In genomic region chr1:155137550-155137949, GRCh38 we compare ENCODE assay signal across 12 cellular contexts. TPM values are rescaled to one million over a fixed set of nuclear protein-coding genes. Genes with fewer than 3 reads are reported as not detected.
DNase-seq lines count a peak whose midpoint lies in the region; ATAC-seq and TF ChIP-seq lines count a peak whose summit lies in the region.
"Had no signal": no experiment of that assay in that cellular context is flagged by ENCODE, and none has a peak within 500 bp of the region (broad histone marks: within the 10 kb centered on the region; RNA-seq: fewer than 3 reads in every experiment).

No MANE protein-coding gene starts in this region.

- no peak for ATAC-seq in SK-N-SH treated with all-trans-retinoic acid at 6 μM for 48 hours

- H3K79me2 ChIP-seq in SK-N-SH (ENCODE audit: insufficient read depth) (peaks cover 42% of the 10 kb centered on the region), OCI-LY7 (ENCODE audit: insufficient read depth, low read depth, low read length) (peaks cover 7% of the 10 kb centered on the region; the same call in 1 of the 2 replicates), osteoblast (ENCODE audit: insufficient read depth, low read length) (peaks cover 34% of the 10 kb centered on the region)

- DNase-seq in SK-N-SH (no peak), OCI-LY7 (ENCODE audit: low spot score) (no peak), osteoblast (ENCODE audit: insufficient read length, low spot score, missing footprints) (peak; percentile 74), H7 (no peak), NCI-H526 (lab: John Stamatoyannopoulos, UW) (no peak), lower leg skin (ENCODE audit: low spot score in 2 of 2) (no peak)
- DNase-seq: 8988T; effector CD4-positive, alpha-beta T cell; hippocampal formation had no signal

- H3K9me3 ChIP-seq in SK-N-SH (no peaks in the 10 kb centered on the region), OCI-LY7 (ENCODE audit: low read length) (no peaks in the 10 kb centered on the region), osteoblast (ENCODE audit: low read depth, low read length) (no peaks in the 10 kb centered on the region)

- no peak overlapping the region for H3K9ac ChIP-seq in SK-N-SH

- no peak for TF ChIP-seq EP300 in SK-N-SH (IDR thresholded peaks at IDR 0.05; ENCODE audit: borderline replicate concordance in 1 of 2, low read depth in 1 of 2, low read length in 1 of 2)

- H2AFZ ChIP-seq in SK-N-SH (ENCODE audit: low read depth): no peak overlapping the region
- no peak overlapping the region for H2AFZ ChIP-seq in OCI-LY7 (ENCODE audit: low read length)
- H2AFZ ChIP-seq in osteoblast (ENCODE audit: low read length): no peak overlapping the region

- 82% methylated on average over 3 of the region's 5 CpGs for WGBS in SK-N-SH (ENCODE audit: low lambda C conversion rate)
- 87 to 89% methylated on average over 5 of the region's 5 CpGs for WGBS in lower leg skin, 2 donors

- H4K20me1 ChIP-seq in SK-N-SH (ENCODE audit: insufficient read depth): no peaks in the 10 kb centered on the region
- H4K20me1 ChIP-seq in OCI-LY7 (ENCODE audit: insufficient read depth, low read length): no peaks in the 10 kb centered on the region
- H4K20me1 ChIP-seq in osteoblast (ENCODE audit: insufficient read depth, low read length): no peaks in the 10 kb centered on the region

- H3K36me3 ChIP-seq in SK-N-SH (replicated peaks in 1 of 2; ENCODE audit: control insufficient read depth in 1 of 2, insufficient read depth in 2 of 2, low read length in 1 of 2) (peaks cover 17 to 26% of the 10 kb centered on the region in 2 experiments), OCI-LY7 (ENCODE audit: insufficient read depth, low read length) (peaks cover 13% of the 10 kb centered on the region; the same call in 1 of the 2 replicates), osteoblast (ENCODE audit: insufficient read depth, low read length) (peaks cover 9% of the 10 kb centered on the region), H7 (replicated peaks; ENCODE audit: control insufficient read depth, insufficient read depth, low read length) (peaks cover 2% of the 10 kb centered on the region; the same call in 1 of the 2 replicates)

- TF ChIP-seq CTCF in SK-N-SH (IDR thresholded peaks at IDR 0.05): no peak
- TF ChIP-seq CTCF in OCI-LY7 (conservative IDR thresholded peaks at IDR 0.05; ENCODE audit: low read length): no peak
- TF ChIP-seq CTCF in osteoblast (IDR thresholded peaks at IDR 0.05; ENCODE audit: extremely low read depth, low read depth, low read length): no peak
- no peak for TF ChIP-seq CTCF in lower leg skin (IDR thresholded peaks at IDR 0.05)

- H3F3A ChIP-seq in SK-N-SH (replicated peaks; ENCODE audit: insufficient read depth): peaks cover 29% of the 10 kb centered on the region

- TF ChIP-seq POLR2A in lower leg skin (IDR thresholded peaks at IDR 0.05): no peak

- H3K4me3 ChIP-seq in SK-N-SH (ENCODE audit: low read depth in 2 of 2, low read length in 1 of 2) (no peak overlapping the region; a peak in 1 of 4 replicates), OCI-LY7 (ENCODE audit: low read depth, low read length, poor library complexity, severe bottlenecking) (no peak overlapping the region), osteoblast (ENCODE audit: insufficient read depth, low read length) (no peak overlapping the region), H7 (ENCODE audit: insufficient read depth, low read depth, low read length) (no peak overlapping the region), lower leg skin (ENCODE audit: low read depth, poor library complexity, severe bottlenecking) (no peak overlapping the region)

- intact Hi-C loops in OCI-LY7 (cut with micrococcal nuclease; ENCODE audit: unreplicated experiment): no loop called here
- intact Hi-C loops in lower leg skin (cut with DNase I; ENCODE audit: low total_unique reads): no loop called here

- H3K4me1 ChIP-seq in SK-N-SH (ENCODE audit: control insufficient read depth in 1 of 2, insufficient read depth in 2 of 2, low read depth in 1 of 2, low read length in 1 of 2) (peaks cover 6 to 36% of the 10 kb centered on the region in 2 experiments; a peak in 3 of 4 replicates), OCI-LY7 (ENCODE audit: insufficient read depth, low read length, poor library complexity, severe bottlenecking) (peaks cover 25% of the 10 kb centered on the region), osteoblast (ENCODE audit: insufficient read depth, low read length) (peaks cover 24% of the 10 kb centered on the region)

- H3K9me2 ChIP-seq in SK-N-SH (no peaks in the 10 kb centered on the region), OCI-LY7 (ENCODE audit: insufficient read depth, low read length) (no peaks in the 10 kb centered on the region)

- BruUV-seq in OCI-LY7 (replicated peaks; lab: Mats Ljungman, UMichigan): no TSS peak

- no peak for TF ChIP-seq RAD21 in SK-N-SH (IDR thresholded peaks at IDR 0.05; ENCODE audit: low read length)

- H3K4me2 ChIP-seq in SK-N-SH (peak overlapping the region; percentile 91; the same call in 1 of the 2 replicates), OCI-LY7 (ENCODE audit: low read length) (peak overlapping the region; percentile 91), osteoblast (ENCODE audit: insufficient read depth, low read length) (no peak overlapping the region)

- POLR2A ChIA-PET in SK-N-SH (lab: Yijun Ruan, JAX) (no interaction called here), OCI-LY7 (lab: Charles Lee) (interaction anchor here (1.5 kb wide), 1 partner anchor 35 kb away, joined by 6 read pairs; the partner anchor contains the start of gene KRTCAP2)

- H3K27me3 ChIP-seq in SK-N-SH (ENCODE audit: insufficient read depth) (no peaks in the 10 kb centered on the region; the same call in 1 of the 2 replicates), osteoblast (ENCODE audit: insufficient read depth, low read length) (no peaks in the 10 kb centered on the region), H7 (ENCODE audit: control insufficient read depth, insufficient read depth, low read length) (no peaks in the 10 kb centered on the region)

- peak overlapping the region in 1 of 2 experiments; percentile 74; a peak in 1 of 4 replicates for H3K27ac ChIP-seq in SK-N-SH (ENCODE audit: low read depth in 2 of 2, low read length in 1 of 2)
- no peak overlapping the region for H3K27ac ChIP-seq in OCI-LY7 (ENCODE audit: low read depth, low read length, poor library complexity, severe bottlenecking)
- peak overlapping the region; percentile 1 for H3K27ac ChIP-seq in cingulate gyrus (ENCODE audit: low read depth, low read length)
- no peak overlapping the region for H3K27ac ChIP-seq in osteoblast (ENCODE audit: low read depth, low read length)

- CTCF ChIA-PET in SK-N-SH (lab: Yijun Ruan, JAX) (interaction anchor here (0.8 to 5.6 kb wide), 9 partner anchors 9 to 76 kb away, joined by 3 to 43 read pairs (median 5); partner anchors contain the start of gene KRTCAP2), OCI-LY7 (lab: Charles Lee; ENCODE audit: unreplicated experiment) (interaction anchor here (0.8 to 1.1 kb wide), 2 partner anchors 35 to 46 kb away, joined by 3 read pairs; no protein-coding TSS in a partner anchor)

TF ChIP-seq in SK-N-SH, 30 proteins besides CTCF, POLR2A, EP300 and RAD21 (continues in another document):
- TF ChIP-seq RFX5 (IDR thresholded peaks at IDR 0.05; ENCODE audit: low read length) (no peak), RCOR1 (IDR thresholded peaks at IDR 0.05; ENCODE audit: low read length) (no peak), SIN3A (IDR thresholded peaks at IDR 0.05; ENCODE audit: borderline replicate concordance, low read depth, low read length) (no peak)

TF ChIP-seq in SK-N-SH treated with all-trans-retinoic acid at 6 μM for 48 hours, 23 proteins besides CTCF, POLR2A, EP300 and RAD21 (continues in another document):
- TF ChIP-seq RARB (CRISPR knock-in tag; IDR thresholded peaks at IDR 0.05): no peak

RNA-seq across cellular contexts. Expression of gene SLC50A1, which starts 1.9 kb away (rescaled TPM):
- polyA plus RNA-seq in SK-N-SH (2012; rRNA removed): 58.4 and 71.1 TPM in 2 replicates
- polyA plus RNA-seq in SK-N-SH (2012; cell fraction: cytosol; rRNA removed): 55.0 and 58.7 TPM in 2 replicates
- 31.4 and 40.2 TPM in 2 replicates for polyA plus RNA-seq in SK-N-SH (2012; cell fraction: nucleus; rRNA removed)
- total RNA-seq in OCI-LY7 (2014; rRNA removed; shearing (Covaris generic)): 11.6 and 12.3 TPM in 2 replicates
- 46.1 and 48.0 TPM in 2 replicates for total RNA-seq in OCI-LY7 (2022)
- 34.5 and 38.0 TPM in 2 replicates for total RNA-seq in osteoblast
- 73.7 and 79.2 TPM in 2 replicates for total RNA-seq in H7 (2014; rRNA removed; shearing (Covaris generic))
- total RNA-seq in lower leg skin: 10 to 100 TPM; 33.3 to 59.4 (median 43.7) TPM

RNA-seq across cellular contexts. Expression of gene DPM3, which starts 2.8 kb away (rescaled TPM):
- 307 and 317 TPM in 2 replicates for polyA plus RNA-seq in SK-N-SH (2012; rRNA removed)
- polyA plus RNA-seq in SK-N-SH (2012; cell fraction: cytosol; rRNA removed): 125 and 194 TPM in 2 replicates
- polyA plus RNA-seq in SK-N-SH (2012; cell fraction: nucleus; rRNA removed): 90.2 and 194 TPM in 2 replicates
- total RNA-seq in OCI-LY7 (2014; rRNA removed; shearing (Covaris generic)): 32.5 and 41.8 TPM in 2 replicates
- 56.2 and 65.9 TPM in 2 replicates for total RNA-seq in OCI-LY7 (2022)
- total RNA-seq in osteoblast: 15.9 and 34.4 TPM in 2 replicates
- 119 and 193 TPM in 2 replicates for total RNA-seq in H7 (2014; rRNA removed; shearing (Covaris generic))
- total RNA-seq in lower leg skin: 10 to 100 TPM; 19.2 to 74.7 (median 36.9) TPM

RNA-seq across cellular contexts. Expression of gene EFNA1, which starts 9.9 kb away (rescaled TPM):
- 14.4 and 15.3 TPM in 2 replicates for polyA plus RNA-seq in SK-N-SH (2012; rRNA removed)
- polyA plus RNA-seq in SK-N-SH (2012; cell fraction: cytosol; rRNA removed): 7.5 and 12.3 TPM in 2 replicates
- 11.2 and 13.0 TPM in 2 replicates for polyA plus RNA-seq in SK-N-SH (2012; cell fraction: nucleus; rRNA removed)
- total RNA-seq in OCI-LY7 (2014; rRNA removed; shearing (Covaris generic)): not detected in 2 replicates
- total RNA-seq in OCI-LY7 (2022): not detected in 2 replicates
- 0.36 and 0.88 TPM in 2 replicates for total RNA-seq in osteoblast
- total RNA-seq in H7 (2014; rRNA removed; shearing (Covaris generic)): 4.9 and 6.4 TPM in 2 replicates
- total RNA-seq in lower leg skin: 100 to 1,000 TPM; 125 to 235 (median 185) TPM
- total RNA-seq: T-helper 1 cell treated with Interleukin-12 subunit alpha and Interleukin-12 subunit beta and Interleukin-4 antibody, amounts not matched to agents 30 ng/mL and 1 ng/mL, for 36 hours had no signal

RNA-seq across cellular contexts. Expression of gene KRTCAP2, which starts 35.6 kb away (rescaled TPM):
- polyA plus RNA-seq in SK-N-SH (2012; rRNA removed): 203 and 238 TPM in 2 replicates
- 133 and 181 TPM in 2 replicates for polyA plus RNA-seq in SK-N-SH (2012; cell fraction: cytosol; rRNA removed)
- polyA plus RNA-seq in SK-N-SH (2012; cell fraction: nucleus; rRNA removed): 254 and 311 TPM in 2 replicates
- 80.5 and 128 TPM in 2 replicates for total RNA-seq in OCI-LY7 (2014; rRNA removed; shearing (Covaris generic))
- 141 and 166 TPM in 2 replicates for total RNA-seq in OCI-LY7 (2022)
- total RNA-seq in osteoblast: 112 and 117 TPM in 2 replicates
- 165 and 204 TPM in 2 replicates for total RNA-seq in H7 (2014; rRNA removed; shearing (Covaris generic))
- 100 to 1,000 TPM in 2 of 4 donors, 10 to 100 TPM in 2; 48.6 to 109 (median 97.6) TPM for total RNA-seq in lower leg skin

RNA-seq across cellular contexts. Expression of gene TRIM46, which starts 36.1 kb away (rescaled TPM):
- 12.3 and 12.7 TPM in 2 replicates for polyA plus RNA-seq in SK-N-SH (2012; rRNA removed)
- polyA plus RNA-seq in SK-N-SH (2012; cell fraction: cytosol; rRNA removed): 3.4 and 6.0 TPM in 2 replicates
- polyA plus RNA-seq in SK-N-SH (2012; cell fraction: nucleus; rRNA removed): 58.4 and 75.1 TPM in 2 replicates
- 1.3 and 3.1 TPM in 2 replicates for total RNA-seq in OCI-LY7 (2014; rRNA removed; shearing (Covaris generic))
- 3.9 and 4.5 TPM in 2 replicates for total RNA-seq in OCI-LY7 (2022)
- 3.2 and 3.3 TPM in 2 replicates for total RNA-seq in osteoblast
- 9.9 and 11.1 TPM in 2 replicates for total RNA-seq in H7 (2014; rRNA removed; shearing (Covaris generic))
- total RNA-seq in lower leg skin: 1 to 10 TPM in 1 of 4 donors, under 1 TPM in 2, not detected in 1; 0.17 to 1.2 (median 0.62) TPM

Comparison
In these comparisons a context has a peak if more than half of its experiments do, and no peak if none do; other contexts are left out.
1. RNA of gene EFNA1, which starts 9.9 kb away (total RNA-seq): 125 to 235 TPM in lower leg skin; 4.9 to 6.4 TPM in H7, 0.36 to 0.88 TPM in osteoblast and not detected in OCI-LY7; every median in the first group is over 10 times any median in the second.